24 cellular contexts compared by ENCODE assay signal in the genomic region with DNA sequence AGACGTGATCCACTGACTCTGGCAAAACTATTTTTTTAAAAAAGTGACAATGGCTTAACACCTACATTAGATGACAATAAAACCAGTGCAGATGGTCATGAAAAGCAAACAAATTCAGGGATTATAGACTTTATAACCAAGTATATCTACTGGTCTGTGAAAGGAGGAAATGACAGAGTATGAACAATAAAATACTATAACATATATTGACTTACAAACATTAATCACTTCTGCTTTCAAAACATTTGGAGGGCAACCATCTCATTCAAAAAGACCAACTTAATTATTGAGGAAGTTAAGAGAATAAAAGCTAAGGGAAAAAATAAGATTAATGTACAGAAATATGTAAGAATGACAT. TPM values are rescaled to one million over a fixed set of nuclear protein-coding genes. Genes with fewer than 3 reads are reported as not detected.
DNase-seq lines count a peak whose midpoint lies in the region; ATAC-seq, FAIRE-seq and TF ChIP-seq lines count a peak whose summit lies in the region.
"Had no signal": no experiment of that assay in that cellular context is flagged by ENCODE, and none has a peak within 500 bp of the region (broad histone marks: within the 10 kb centered on the region; RNA-seq: fewer than 3 reads in every experiment).

No MANE protein-coding gene starts in this region.

- intact Hi-C loops in CD4-positive, alpha-beta T cell (cut with DNase I, micrococcal nuclease): no loop called here
- intact Hi-C loops in lower leg skin (cut with DNase I; ENCODE audit: low total_unique reads): no loop called here

- 92% methylated on average over 1 of the region's 1 CpG for WGBS in A549 (ENCODE audit: missing lambda C conversion rate)
- 72 to 79% methylated on average over 1 of the region's 1 CpG for WGBS in lower leg skin, 2 donors

- DNase-seq in A549 (ENCODE audit: low read depth in 1 of 2, low spot score in 1 of 2) (no peak), RWPE1 (ENCODE audit: low spot score) (no peak), fibroblast of lung (ENCODE audit: low read depth in 2 of 2) (no peak), lower leg skin (ENCODE audit: low spot score in 2 of 2) (no peak), NCI-H510A treated with DMSO at 0.1 percent for 48 hours (lab: John Stamatoyannopoulos, UW) (no peak), NCI-H2107 (lab: John Stamatoyannopoulos, UW) (no peak)
- DNase-seq in CD4-positive, alpha-beta T cell: no peak
- DNase-seq: activated CD4-positive, alpha-beta T cell treated with anti-CD3 and anti-CD28 coated beads for 1 hour; activated T-cell treated with anti-CD3 and anti-CD28 coated beads, Interleukin-2, amount 50 U/mL, for 1 hour; CD8-positive, alpha-beta T cell; DMS79 treated with DMSO at 0.1 percent for 48 hours; head of caudate nucleus; NCI-H1417 treated with DMSO at 0.1 percent for 48 hours; NCI-H524 treated with DMSO at 0.1 percent for 48 hours; Right ventricle myocardium superior; stimulated activated naive CD4-positive, alpha-beta T cell had no signal

- TF ChIP-seq CTCF in A549 (IDR thresholded peaks at IDR 0.05) (no peak), RWPE1 (conservative IDR thresholded peaks at IDR 0.05; ENCODE audit: low read depth) (no peak), fibroblast of lung (conservative IDR thresholded peaks at IDR 0.05 in 1 of 2, IDR thresholded peaks at IDR 0.05 in 1 of 2; ENCODE audit: low read depth in 1 of 2, low read length in 2 of 2) (no peak), lower leg skin (IDR thresholded peaks at IDR 0.05) (no peak)
- TF ChIP-seq CTCF in CD4-positive, alpha-beta T cell (IDR thresholded peaks at IDR 0.05): no peak

- CTCF ChIA-PET in A549 (lab: Yijun Ruan, JAX) (interaction anchor here (1.1 kb wide), 1 partner anchor 20 kb away, joined by 3 read pairs; no protein-coding TSS in a partner anchor), RWPE1 (lab: Yijun Ruan, JAX) (interaction anchor here (0.6 to 0.7 kb wide), 2 partner anchors 10 to 23 kb away, joined by 3 to 8 read pairs; no protein-coding TSS in a partner anchor)
- CTCF ChIA-PET in CD4-positive, alpha-beta T cell (lab: Charles Lee): no interaction called here

- TF ChIP-seq POLR2A in A549 (IDR thresholded peaks at IDR 0.05; ENCODE audit: low read length): no peak
- TF ChIP-seq POLR2A in lower leg skin (IDR thresholded peaks at IDR 0.05): no peak

- TF ChIP-seq EP300 in A549 (IDR thresholded peaks at IDR 0.05): no peak

- no peaks in the 10 kb centered on the region for H3K9me3 Mint-ChIP-seq in CD4-positive, alpha-beta T cell
- H3K9me3 Mint-ChIP-seq: CD8-positive, alpha-beta T cell; dendritic cell treated with granulocyte-macrophage colony-stimulating factor and Interleukin-4, amounts not matched to agents 40 ng/mL and 50 ng/mL, for 4 days had no signal

- H4K20me1 ChIP-seq in fibroblast of lung (ENCODE audit: control insufficient read depth, extremely low read depth, insufficient read depth, low read length): no peaks in the 10 kb centered on the region

- no peak overlapping the region for H3K4me3 Mint-ChIP-seq in CD4-positive, alpha-beta T cell
- H3K4me3 Mint-ChIP-seq: CD8-positive, alpha-beta T cell; dendritic cell treated with granulocyte-macrophage colony-stimulating factor and Interleukin-4, amounts not matched to agents 40 ng/mL and 50 ng/mL, for 4 days had no signal

- peaks cover 15% of the 10 kb centered on the region for H3K36me3 Mint-ChIP-seq in CD4-positive, alpha-beta T cell (ENCODE audit: low read depth)

- peak overlapping the region in 1 of 2 experiments; percentile 28; a peak in 1 of 6 replicates for H3K27ac ChIP-seq in A549
- no peak overlapping the region for H3K27ac ChIP-seq in CD4-positive, alpha-beta T cell (ENCODE audit: low read depth, low read length)
- H3K27ac ChIP-seq in RWPE1: peak overlapping the region; percentile 58; the same call in 1 of the 2 replicates
- peak overlapping the region; percentile 77 for H3K27ac ChIP-seq in fibroblast of lung (ENCODE audit: insufficient read depth, low read length)
- H3K27ac ChIP-seq: adrenal gland, thoracic aorta had no signal

- H3K4me3 ChIP-seq in A549 (no peak overlapping the region), fibroblast of lung (replicated peaks in 1 of 4; ENCODE audit: control extremely low read depth in 1 of 4, insufficient read depth in 1 of 4, low read depth in 3 of 4, low read length in 4 of 4) (no peak overlapping the region), lower leg skin (ENCODE audit: low read depth, poor library complexity, severe bottlenecking) (no peak overlapping the region)
- H3K4me3 ChIP-seq: adrenal gland, thoracic aorta had no signal

- H2AFZ ChIP-seq in fibroblast of lung (ENCODE audit: low read length): no peak overlapping the region

- H3K36me3 ChIP-seq in fibroblast of lung (ENCODE audit: control insufficient read depth, insufficient read depth, low read length): peaks cover 2% of the 10 kb centered on the region
- H3K36me3 ChIP-seq: adrenal gland, thoracic aorta had no signal

- no peak for ATAC-seq in A549
- ATAC-seq in CD4-positive, alpha-beta T cell (ENCODE audit: poor library complexity): no peak
- no peak for ATAC-seq in GM21528 (IDR thresholded peaks at IDR 0.05; ENCODE audit: low FRiP score, unreplicated experiment)
- ATAC-seq: CD8-positive, alpha-beta T cell; left lobe of liver had no signal

- H3K4me2 ChIP-seq in A549 (peak overlapping the region; percentile 57), fibroblast of lung (ENCODE audit: extremely low read depth, insufficient read depth, low read length) (peak overlapping the region; percentile 26)

- POLR2A ChIA-PET in A549 (lab: Yijun Ruan, JAX) (no interaction called here), RWPE1 (lab: Yijun Ruan, JAX; ENCODE audit: low non-redundant PET) (no interaction called here)
- POLR2A ChIA-PET in CD4-positive, alpha-beta T cell (lab: Charles Lee): no interaction called here

- H3K27me3 Mint-ChIP-seq in CD4-positive, alpha-beta T cell: no peaks in the 10 kb centered on the region
- H3K27me3 Mint-ChIP-seq: dendritic cell treated with granulocyte-macrophage colony-stimulating factor and Interleukin-4, amounts not matched to agents 40 ng/mL and 50 ng/mL, for 4 days had no signal

- peaks cover 69% of the 10 kb centered on the region for H3K79me2 ChIP-seq in fibroblast of lung (ENCODE audit: control insufficient read depth, insufficient read depth, low read length)

- no peak for FAIRE-seq in A549 (lab: Jason Lieb, UNC)
- FAIRE-seq: bronchial epithelial cell, GM12891, small intestine had no signal

- peak overlapping the region; percentile 29 for H3K27ac Mint-ChIP-seq in CD4-positive, alpha-beta T cell
- H3K27ac Mint-ChIP-seq: CD8-positive, alpha-beta T cell; dendritic cell treated with granulocyte-macrophage colony-stimulating factor and Interleukin-4, amounts not matched to agents 40 ng/mL and 50 ng/mL, for 4 days had no signal

- H3K4me1 ChIP-seq in A549 (peaks cover 61% of the 10 kb centered on the region), fibroblast of lung (ENCODE audit: control insufficient read depth, extremely low read depth, insufficient read depth, low read length) (peaks cover 6% of the 10 kb centered on the region)

- peaks cover 59% of the 10 kb centered on the region for H3K4me1 Mint-ChIP-seq in CD4-positive, alpha-beta T cell (ENCODE audit: low read depth)

- TF ChIP-seq RAD21 in A549 (conservative IDR thresholded peaks at IDR 0.05 in 1 of 2, IDR thresholded peaks at IDR 0.05 in 1 of 2): no peak

- H3K9ac ChIP-seq in fibroblast of lung (ENCODE audit: insufficient read depth, low read length): no peak overlapping the region

- H3K27me3 ChIP-seq in CD4-positive, alpha-beta T cell (ENCODE audit: control insufficient read depth, insufficient read depth, low read length): no peaks in the 10 kb centered on the region
- H3K27me3 ChIP-seq in fibroblast of lung (ENCODE audit: control insufficient read depth, insufficient read depth, low read length): no peaks in the 10 kb centered on the region
- H3K27me3 ChIP-seq: adrenal gland had no signal

- H3K9me3 ChIP-seq in A549: no peaks in the 10 kb centered on the region
- no peaks in the 10 kb centered on the region for H3K9me3 ChIP-seq in CD4-positive, alpha-beta T cell (ENCODE audit: control insufficient read depth, low read length)
- no peaks in the 10 kb centered on the region for H3K9me3 ChIP-seq in fibroblast of lung (ENCODE audit: control insufficient read depth, insufficient read depth, low read depth, low read length)
- H3K9me3 ChIP-seq: adrenal gland, thoracic aorta had no signal

TF ChIP-seq in A549, 52 proteins besides CTCF, POLR2A, EP300 and RAD21 (continues in another document):
- TF ChIP-seq JUN (IDR thresholded peaks at IDR 0.05) (no peak), TFCP2L1 (CRISPR knock-in tag; IDR thresholded peaks at IDR 0.05) (no peak), CHD2 (IDR thresholded peaks at IDR 0.05; ENCODE audit: low read length, partially characterized antibody) (no peak), NPAS2 (CRISPR knock-in tag; IDR thresholded peaks at IDR 0.05; ENCODE audit: borderline replicate concordance) (no peak), ZC3H11A (IDR thresholded peaks at IDR 0.05) (no peak), JUNB (IDR thresholded peaks at IDR 0.05) (no peak), FOSL2 (IDR thresholded peaks at IDR 0.05) (no peak), FOSL2 (CRISPR knock-in tag; IDR thresholded peaks at IDR 0.05) (no peak), TP53 (CRISPR knock-in tag; IDR thresholded peaks at IDR 0.05) (no peak), HDAC2 (IDR thresholded peaks at IDR 0.05) (no peak), SMC3 (IDR thresholded peaks at IDR 0.05) (no peak), HOXB5 (CRISPR knock-in tag; IDR thresholded peaks at IDR 0.05) (no peak)
- TF ChIP-seq, protein P1, sequence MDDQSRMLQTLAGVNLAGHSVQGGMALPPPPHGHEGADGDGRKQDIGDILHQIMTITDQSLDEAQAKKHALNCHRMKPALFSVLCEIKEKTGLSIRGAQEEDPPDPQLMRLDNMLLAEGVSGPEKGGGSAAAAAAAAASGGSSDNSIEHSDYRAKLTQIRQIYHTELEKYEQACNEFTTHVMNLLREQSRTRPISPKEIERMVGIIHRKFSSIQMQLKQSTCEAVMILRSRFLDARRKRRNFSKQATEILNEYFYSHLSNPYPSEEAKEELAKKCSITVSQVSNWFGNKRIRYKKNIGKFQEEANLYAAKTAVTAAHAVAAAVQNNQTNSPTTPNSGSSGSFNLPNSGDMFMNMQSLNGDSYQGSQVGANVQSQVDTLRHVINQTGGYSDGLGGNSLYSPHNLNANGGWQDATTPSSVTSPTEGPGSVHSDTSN (IDR thresholded peaks at IDR 0.05): no peak

RNA-seq across cellular contexts. Expression of a gene that starts 34.8 kb away (rescaled TPM):
- polyA plus RNA-seq in A549 (2011; rRNA removed): 47.2 and 51.0 TPM in 2 replicates
- 5.2 and 5.6 TPM in 2 replicates for polyA plus RNA-seq in A549 (2012; cell fraction: cytosol; rRNA removed)
- polyA plus RNA-seq in A549 (2012; cell fraction: nucleus; rRNA removed): 7.4 and 13.4 TPM in 2 replicates
- 15.9 to 18.6 TPM (median 16.5 TPM) in 3 replicates for polyA plus RNA-seq in A549 (2017; fragmentation: RNase III; extraction: RNeasy Plus Mini Kit Qiagen cat#74134 plus additional on column Dnase treatment)
- 57.0 and 58.5 TPM in 2 replicates for polyA minus RNA-seq in A549 (2011; rRNA and poly(A)+ RNA removed)
- 100 to 1,000 TPM; 389 to 399 TPM for total RNA-seq in CD4-positive, alpha-beta T cell
- 50.3 and 67.0 TPM in 2 replicates for total RNA-seq in fibroblast of lung
- polyA plus RNA-seq in fibroblast of lung: 33.8 and 39.9 TPM in 2 replicates
- polyA plus RNA-seq in fibroblast of lung (2012): 17.4 and 25.1 TPM in 2 replicates
- polyA minus RNA-seq in fibroblast of lung (ENCODE audit: low replicate concordance): 16.4 and 27.7 TPM in 2 replicates
- 10 to 100 TPM; 82.0 to 92.5 (median 84.9) TPM for total RNA-seq in lower leg skin
